ENCODE assay signal across 8 cellular contexts in genomic region chr5:72920690-72921089, GRCh38. TPM values are rescaled to one million over a fixed set of nuclear protein-coding genes. Genes with fewer than 3 reads are reported as not detected.
A peak's percentile ranks its signal among the peaks of the same experiment; 100 is the strongest.
DNase-seq lines count a peak whose midpoint lies in the region; ATAC-seq, FAIRE-seq and TF ChIP-seq lines count a peak whose summit lies in the region.

No MANE protein-coding gene starts in this region.

- POLR2A ChIA-PET in endothelial cell of umbilical vein (lab: Charles Lee) = no interaction called here

- H3K9ac ChIP-seq in endothelial cell of umbilical vein (replicated peaks; ENCODE audit: extremely low read depth, insufficient read depth, low read length) = no peak overlapping the region

- peak in 1 of 2 donors; percentile 5 for TF ChIP-seq CTCF in endothelial cell of umbilical vein (IDR thresholded peaks at IDR 0.05; ENCODE audit: extremely low read depth in 1 of 2, insufficient read depth in 1 of 2, low read depth in 1 of 2, low read length in 2 of 2)

- no peaks in the 10 kb centered on the region for H3K36me3 ChIP-seq in endothelial cell of umbilical vein (ENCODE audit: control insufficient read depth in 2 of 2, extremely low read depth in 1 of 2, insufficient read depth in 2 of 2, low read length in 2 of 2)

- CTCF ChIA-PET in endothelial cell of umbilical vein (lab: Charles Lee) = interaction anchor here (1.0 to 2.6 kb wide), 7 partner anchors 31 to 298 kb away, joined by 3 to 11 read pairs (median 5); partner anchors contain the start of gene FCHO2

- DNase-seq in NCI-H2227 (lab: John Stamatoyannopoulos, UW; ENCODE audit: unreplicated experiment) (peak; percentile 8), NCI-H2227 treated with DMSO at 0.1 percent for 48 hours (lab: John Stamatoyannopoulos, UW) (no peak), NCI-H69 (lab: John Stamatoyannopoulos, UW) (peak; percentile 59), endothelial cell of umbilical vein (ENCODE audit: low read depth, low spot score) (peak; percentile 62), renal cortical epithelial cell (ENCODE audit: low read depth) (peak; percentile 51)
- DNase-seq in activated CD4-positive, alpha-beta T cell treated with anti-CD3 and anti-CD28 coated beads for 1 hour = no peak

- dilution Hi-C loops in endothelial cell of umbilical vein (cut with MboI; ENCODE audit: extremely low pct_ligation_motif_present, low sequenced_read_pairs) = no loop called here

- intact Hi-C loops in endothelial cell of umbilical vein (cut with micrococcal nuclease) = loop anchor here (2.0 to 10.0 kb wide), 3 partner anchors 34 to 254 kb away; partner anchors contain the start of gene TMEM174

- ATAC-seq in GM18870 (IDR thresholded peaks at IDR 0.05; ENCODE audit: unreplicated experiment) (no peak), GM18867 (IDR thresholded peaks at IDR 0.05; ENCODE audit: unreplicated experiment) (no peak)

- no peaks in the 10 kb centered on the region for H3K4me1 ChIP-seq in endothelial cell of umbilical vein (ENCODE audit: control insufficient read depth, extremely low read depth, insufficient read depth, low read length)

- H2AFZ ChIP-seq in endothelial cell of umbilical vein (ENCODE audit: low read depth, low read length) = no peak overlapping the region

- no peaks in the 10 kb centered on the region for H3K9me3 ChIP-seq in endothelial cell of umbilical vein (replicated peaks; ENCODE audit: control insufficient read depth, insufficient read depth, low read length)

- peaks cover 3% of the 10 kb centered on the region for H4K20me1 ChIP-seq in endothelial cell of umbilical vein (replicated peaks; ENCODE audit: control insufficient read depth, extremely low read depth, insufficient read depth, low read length)

- no peaks in the 10 kb centered on the region for H3K79me2 ChIP-seq in endothelial cell of umbilical vein (ENCODE audit: control insufficient read depth, insufficient read depth, low read length)

- no peaks in the 10 kb centered on the region for H3K9me1 ChIP-seq in endothelial cell of umbilical vein (replicated peaks; ENCODE audit: control insufficient read depth, extremely low read depth, insufficient read depth, low read length)

- BruUV-seq in endothelial cell of umbilical vein (replicated peaks; lab: Mats Ljungman, UMichigan) = no TSS peak

- H3K27ac ChIP-seq in endothelial cell of umbilical vein (ENCODE audit: insufficient read depth, low read depth, low read length) = no peak overlapping the region

- TF ChIP-seq POLR2A in endothelial cell of umbilical vein (IDR thresholded peaks at IDR 0.05; ENCODE audit: low read depth, low read length) = no peak

- H3K4me3 ChIP-seq in endothelial cell of umbilical vein (replicated peaks in 1 of 3; ENCODE audit: insufficient read depth in 1 of 3, low read depth in 1 of 3, low read length in 3 of 3) = no peak overlapping the region

- no peaks in the 10 kb centered on the region for H3K27me3 ChIP-seq in endothelial cell of umbilical vein (ENCODE audit: control insufficient read depth in 2 of 2, insufficient read depth in 2 of 2, low read length in 2 of 2)

- H3K4me2 ChIP-seq in endothelial cell of umbilical vein (ENCODE audit: insufficient read depth, low read length) = no peak overlapping the region

- peak; percentile 33 for FAIRE-seq in endothelial cell of umbilical vein (lab: Jason Lieb, UNC)

TF ChIP-seq in endothelial cell of umbilical vein, 7 proteins besides CTCF, POLR2A, EP300 and RAD21:
- no peak for TF ChIP-seq FOS (IDR thresholded peaks at IDR 0.05; ENCODE audit: borderline replicate concordance, insufficient read depth, low read length)
- no peak for TF ChIP-seq GATA2 (IDR thresholded peaks at IDR 0.05; ENCODE audit: insufficient read depth, insufficient read length, low read depth, low read length)
- TF ChIP-seq, protein P1, sequence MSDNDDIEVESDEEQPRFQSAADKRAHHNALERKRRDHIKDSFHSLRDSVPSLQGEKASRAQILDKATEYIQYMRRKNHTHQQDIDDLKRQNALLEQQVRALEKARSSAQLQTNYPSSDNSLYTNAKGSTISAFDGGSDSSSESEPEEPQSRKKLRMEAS (IDR thresholded peaks at IDR 0.05; ENCODE audit: insufficient read depth, insufficient read length) = no peak
- no peak for TF ChIP-seq MYC (IDR thresholded peaks at IDR 0.05; ENCODE audit: low read depth, low read length)
- TF ChIP-seq POLR2AphosphoS5 (IDR thresholded peaks at IDR 0.05; ENCODE audit: insufficient read depth, low read depth, low read length) = no peak
- TF ChIP-seq JUN (IDR thresholded peaks at IDR 0.05; ENCODE audit: borderline replicate concordance, insufficient read depth, insufficient read length, low read depth) = no peak
- TF ChIP-seq EZH2 (IDR thresholded peaks at IDR 0.05; ENCODE audit: borderline replicate concordance, low read depth, low read length, severe bottlenecking) = no peak

RNA-seq across cellular contexts. Expression of gene FCHO2, which starts 35.2 kb away (rescaled TPM):
- total RNA-seq in endothelial cell of umbilical vein (23.7 and 25.2 TPM in 2 replicates), renal cortical epithelial cell (21.2 and 23.2 TPM in 2 replicates)
- polyA plus RNA-seq in endothelial cell of umbilical vein = 12.0 and 13.7 TPM in 2 replicates
- polyA plus RNA-seq in endothelial cell of umbilical vein (2011; cell fraction: cytosol; rRNA removed) = 7.8 and 10.0 TPM in 2 replicates
- polyA plus RNA-seq in endothelial cell of umbilical vein (2011; cell fraction: nucleus; rRNA removed) = 36.4 and 39.2 TPM in 2 replicates
- polyA plus RNA-seq in endothelial cell of umbilical vein (2012) = 15.8 and 16.9 TPM in 2 replicates
- polyA minus RNA-seq in endothelial cell of umbilical vein = 70.1 and 79.7 TPM in 2 replicates
- 24.8 TPM for polyA minus RNA-seq in endothelial cell of umbilical vein (2011; cell fraction: cytosol; rRNA and poly(A)+ RNA removed)
- polyA minus RNA-seq in endothelial cell of umbilical vein (2011; cell fraction: nucleus; rRNA and poly(A)+ RNA removed) = 34.8 and 44.4 TPM in 2 replicates

Comparison
In these comparisons a context has a peak if more than half of its experiments do, and no peak if none do; other contexts are left out.
1. DNase-seq: peak in NCI-H2227 (single experiment), NCI-H69 (single experiment), endothelial cell of umbilical vein (single experiment) and renal cortical epithelial cell (single experiment); none in NCI-H2227 treated with DMSO at 0.1 percent for 48 hours (single experiment) and activated CD4-positive, alpha-beta T cell treated with anti-CD3 and anti-CD28 coated beads for 1 hour (single experiment).